Comparison of ENCODE assay signal across 12 cellular contexts in the genomic region with DNA sequence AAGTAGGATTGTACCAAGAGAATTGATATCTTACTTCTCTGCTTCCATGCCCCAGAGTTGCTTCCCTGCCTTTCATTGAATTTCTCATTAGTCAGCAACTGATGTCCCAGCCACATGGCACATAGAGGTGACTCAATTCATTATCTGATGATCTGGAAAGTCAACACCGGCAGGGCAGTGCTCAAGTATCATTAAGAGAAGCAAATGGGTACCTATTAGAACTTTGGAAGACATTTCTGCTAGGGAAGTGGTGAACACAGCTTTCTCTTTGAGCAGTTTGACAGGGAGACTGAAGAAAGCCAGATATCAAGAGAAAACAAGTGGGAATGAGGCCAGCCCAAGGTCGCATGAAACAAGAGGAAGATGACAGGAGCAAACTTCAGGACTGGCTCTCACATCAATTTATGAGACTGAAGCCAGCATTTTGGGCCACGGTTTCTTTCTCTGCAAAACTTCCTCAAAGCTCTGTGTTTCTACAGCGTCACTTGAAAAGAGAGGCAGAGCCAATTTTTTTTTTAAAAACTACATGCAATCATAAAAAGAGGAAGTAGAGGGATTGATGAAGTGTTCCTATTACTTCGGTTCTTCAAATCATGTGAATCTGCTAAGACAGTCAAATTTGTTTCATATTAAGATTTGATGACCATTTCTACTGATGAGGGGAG.
A peak's percentile ranks its signal among the peaks of the same experiment; 100 is the strongest.
DNase-seq lines count a peak whose midpoint lies in the region; TF ChIP-seq lines count a peak whose summit lies in the region.
"Had no signal": no experiment of that assay in that cellular context is flagged by ENCODE, and none has a peak within 500 bp of the region (broad histone marks: within the 10 kb centered on the region; RNA-seq: fewer than 3 reads in every experiment).

No MANE protein-coding gene starts in this region.

- no peaks in the 10 kb centered on the region for H3K36me3 ChIP-seq in spleen
- no peaks in the 10 kb centered on the region for H3K36me3 ChIP-seq in tibial nerve
- H3K36me3 ChIP-seq in brain microvascular endothelial cell (replicated peaks), result no peaks in the 10 kb centered on the region

- TF ChIP-seq POLR2A in spleen (IDR thresholded peaks at IDR 0.05) (no peak), tibial nerve (IDR thresholded peaks at IDR 0.05) (no peak)

- H3K4me1 ChIP-seq in spleen (peaks cover 0 to 22% (median 6%) of the 10 kb centered on the region in 6 donors), tibial nerve (no peaks in the 10 kb centered on the region)

- no peaks in the 10 kb centered on the region for H3K9me3 Mint-ChIP-seq in dendritic cell treated with granulocyte-macrophage colony-stimulating factor and Interleukin-4, amounts not matched to agents 40 ng/mL and 50 ng/mL, for 4 days

- H3K4me3 ChIP-seq in spleen (peak overlapping the region in 1 of 8 donors; percentile 32), tibial nerve (no peak overlapping the region), brain microvascular endothelial cell (ENCODE audit: low read depth, low read length) (no peak overlapping the region)

- H3K27me3 Mint-ChIP-seq in dendritic cell treated with granulocyte-macrophage colony-stimulating factor and Interleukin-4, amounts not matched to agents 40 ng/mL and 50 ng/mL, for 4 days, result no peaks in the 10 kb centered on the region

- peak; percentile 22 for DNase-seq in DMS153 (lab: John Stamatoyannopoulos, UW)
- no peak for DNase-seq in DMS153 treated with DMSO at 0.1 percent for 48 hours (lab: John Stamatoyannopoulos, UW; ENCODE audit: unreplicated experiment)
- DNase-seq in NOMO-1 treated with dmso at 0.1 percent for 144 hours (lab: John Stamatoyannopoulos, UW; ENCODE audit: unreplicated experiment), result peak; percentile 85
- no peak for DNase-seq in spleen
- no peak for DNase-seq in tibial nerve (ENCODE audit: low spot score in 2 of 2)
- DNase-seq in brain microvascular endothelial cell, result no peak
- no peak for DNase-seq in retina
- DNase-seq: activated CD4-positive, alpha-beta T cell treated with anti-CD3 and anti-CD28 coated beads, Interleukin-2, amount 50 U/mL, for 48 hours; GOT3; NCI-H748 treated with DMSO at 0.1 percent for 48 hours had no signal

- no peak for TF ChIP-seq EP300 in tibial nerve (IDR thresholded peaks at IDR 0.05)

- H3K9me3 ChIP-seq in spleen, result no peaks in the 10 kb centered on the region
- H3K9me3 ChIP-seq in tibial nerve, result no peaks in the 10 kb centered on the region

- TF ChIP-seq CTCF in spleen (IDR thresholded peaks at IDR 0.05 in 8 of 11, conservative IDR thresholded peaks at IDR 0.05 in 3 of 11) (no peak), tibial nerve (IDR thresholded peaks at IDR 0.05) (no peak), brain microvascular endothelial cell (IDR thresholded peaks at IDR 0.05; ENCODE audit: low read depth, low read length, missing control alignments) (no peak)

- 8 to 25% (median 13%) methylated on average over 5 of the region's 5 CpGs for WGBS in spleen, 5 donors
- 59 to 66% methylated on average over 5 of the region's 5 CpGs for WGBS in tibial nerve, 2 donors

- H3K4me3 Mint-ChIP-seq in dendritic cell treated with granulocyte-macrophage colony-stimulating factor and Interleukin-4, amounts not matched to agents 40 ng/mL and 50 ng/mL, for 4 days, result peak overlapping the region; percentile 67

- intact Hi-C loops in dendritic cell treated with granulocyte-macrophage colony-stimulating factor and Interleukin-4, amounts not matched to agents 40 ng/mL and 50 ng/mL, for 4 days (cut with micrococcal nuclease), result loop anchor here (5.0 kb wide), 1 partner anchor 108 kb away; a partner anchor contains a TSS
- intact Hi-C loops in spleen (cut with DNase I; ENCODE audit: low total_unique reads), result no loop called here

- H3K27me3 ChIP-seq in spleen (replicated peaks in 1 of 7) (no peaks in the 10 kb centered on the region), tibial nerve (no peaks in the 10 kb centered on the region), brain microvascular endothelial cell (replicated peaks) (no peaks in the 10 kb centered on the region)

- H3K36me3 Mint-ChIP-seq in dendritic cell treated with granulocyte-macrophage colony-stimulating factor and Interleukin-4, amounts not matched to agents 40 ng/mL and 50 ng/mL, for 4 days (ENCODE audit: low read depth), result no peaks in the 10 kb centered on the region

- in situ Hi-C loops in brain microvascular endothelial cell (cut with HindIII; ENCODE audit: low pct_ligation_motif_present, low sequenced_read_pairs), result no loop called here

- H3K4me1 Mint-ChIP-seq in dendritic cell treated with granulocyte-macrophage colony-stimulating factor and Interleukin-4, amounts not matched to agents 40 ng/mL and 50 ng/mL, for 4 days (ENCODE audit: low read depth), result peaks cover 21% of the 10 kb centered on the region

- H3K27ac ChIP-seq in spleen (peak overlapping the region in 7 of 8 donors; percentile 24 to 88 (median 71)), tibial nerve (no peak overlapping the region), brain microvascular endothelial cell (no peak overlapping the region)
- H3K27ac ChIP-seq: 22Rv1 had no signal

- H3K27ac Mint-ChIP-seq in dendritic cell treated with granulocyte-macrophage colony-stimulating factor and Interleukin-4, amounts not matched to agents 40 ng/mL and 50 ng/mL, for 4 days, result peak overlapping the region; percentile 92

Comparison
In these comparisons a context has a peak if more than half of its experiments do, and no peak if none do; other contexts are left out.
1. DNase-seq: peak in DMS153 (single experiment) and NOMO-1 treated with dmso at 0.1 percent for 144 hours (single experiment); none in DMS153 treated with DMSO at 0.1 percent for 48 hours (single experiment), spleen (single experiment), tibial nerve (0 of 2), brain microvascular endothelial cell (single experiment) and retina (single experiment).
2. H3K27ac ChIP-seq: peak in spleen (7 of 8); none in tibial nerve (0 of 4) and brain microvascular endothelial cell (single experiment).